11 cellular contexts compared by ENCODE assay signal in the genomic region with DNA sequence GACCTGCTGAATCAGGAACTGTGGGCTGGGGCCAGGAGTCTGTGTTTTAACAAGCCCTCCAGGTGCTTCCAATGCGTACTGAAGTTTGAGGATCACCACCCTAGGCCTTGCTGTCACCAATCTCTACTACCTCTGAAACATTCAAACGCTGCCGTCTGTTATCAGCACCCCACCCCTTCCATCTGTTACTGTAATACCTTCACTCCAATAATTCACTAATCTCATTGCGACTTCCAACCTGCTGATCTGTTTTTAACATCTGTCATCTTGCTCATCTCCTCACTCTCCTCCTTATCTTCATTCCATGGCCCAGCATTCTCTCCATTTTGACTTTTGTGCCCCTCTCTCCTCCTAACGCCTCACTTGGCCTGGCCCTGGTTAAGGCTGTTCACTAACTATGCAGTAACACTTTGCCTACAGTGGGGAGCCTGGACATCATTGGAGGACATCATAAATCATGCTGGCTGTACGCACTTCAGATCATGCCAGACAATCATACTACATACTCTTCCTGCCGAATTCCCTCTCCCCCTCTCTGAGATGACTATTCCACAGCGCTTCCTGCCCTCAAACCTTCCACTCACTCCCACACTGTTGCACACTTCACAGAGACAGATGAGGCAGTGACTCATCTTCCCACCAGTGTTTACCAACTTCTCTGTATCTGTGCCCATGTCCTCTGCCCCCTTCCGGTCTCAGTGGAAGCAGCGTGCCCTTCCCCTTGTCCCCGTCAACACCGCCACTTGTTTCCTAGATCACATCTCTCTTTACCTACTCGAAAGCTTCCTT. TPM values are rescaled to one million over a fixed set of nuclear protein-coding genes. Genes with fewer than 3 reads are reported as not detected.
A peak's percentile ranks its signal among the peaks of the same experiment; 100 is the strongest.
DNase-seq lines count a peak whose midpoint lies in the region; ATAC-seq, FAIRE-seq and TF ChIP-seq lines count a peak whose summit lies in the region.
"Had no signal": no experiment of that assay in that cellular context is flagged by ENCODE, and none has a peak within 500 bp of the region (broad histone marks: within the 10 kb centered on the region; RNA-seq: fewer than 3 reads in every experiment).

No MANE protein-coding gene starts in this region.

- H3K4me3 ChIP-seq in WERI-Rb-1 (ENCODE audit: low read depth, low read length) (no peak overlapping the region), mucosa of descending colon (no peak overlapping the region)
- H3K4me3 ChIP-seq: gastrocnemius medialis, upper lobe of left lung had no signal

- no peaks in the 10 kb centered on the region for H3K4me1 Mint-ChIP-seq in glutamatergic neuron (ENCODE audit: low read depth, unreplicated experiment)

- intact Hi-C loops in mucosa of descending colon (cut with DNase I, micrococcal nuclease): no loop called here

- no peak overlapping the region for H3K4me3 Mint-ChIP-seq in glutamatergic neuron (ENCODE audit: unreplicated experiment)

- H3K9me3 Mint-ChIP-seq in glutamatergic neuron (ENCODE audit: unreplicated experiment): peaks cover 5% of the 10 kb centered on the region

- DNase-seq in D721Med (ENCODE audit: insufficient read length, low spot score): peak; percentile 55
- DNase-seq in HT1080 (ENCODE audit: low read depth): peak; percentile 78
- DNase-seq in WERI-Rb-1: peak; percentile 88
- DNase-seq in mucosa of descending colon: no peak
- DNase-seq in glutamatergic neuron: no peak
- DNase-seq in NCI-H1436 (lab: John Stamatoyannopoulos, UW): no peak
- DNase-seq: gastrocnemius medialis, upper lobe of left lung had no signal

- peak; percentile 97 for FAIRE-seq in D721Med (lab: Jason Lieb, UNC)
- FAIRE-seq: GM19239 had no signal

- H3K27ac Mint-ChIP-seq in glutamatergic neuron (ENCODE audit: unreplicated experiment): no peak overlapping the region
- H3K27ac Mint-ChIP-seq: progenitor cell of endocrine pancreas had no signal

- H3K36me3 ChIP-seq in WERI-Rb-1 (no peaks in the 10 kb centered on the region), mucosa of descending colon (ENCODE audit: low read depth) (no peaks in the 10 kb centered on the region)
- H3K36me3 ChIP-seq: gastrocnemius medialis, upper lobe of left lung had no signal

- H3K27ac ChIP-seq in WERI-Rb-1: peak overlapping the region; percentile 70
- H3K27ac ChIP-seq: gastrocnemius medialis, upper lobe of left lung had no signal

- H3K27me3 Mint-ChIP-seq in glutamatergic neuron (ENCODE audit: unreplicated experiment): peaks cover 3% of the 10 kb centered on the region

- ATAC-seq in mucosa of descending colon (peak; percentile 45), HG02885 (IDR thresholded peaks at IDR 0.05; ENCODE audit: poor library complexity, unreplicated experiment) (no peak)
- ATAC-seq: gastrocnemius medialis had no signal

- no peaks in the 10 kb centered on the region for H3K4me1 ChIP-seq in mucosa of descending colon (ENCODE audit: low read depth)
- H3K4me1 ChIP-seq: gastrocnemius medialis had no signal

- peaks cover 5% of the 10 kb centered on the region for H3K36me3 Mint-ChIP-seq in glutamatergic neuron (ENCODE audit: unreplicated experiment)

- H3K27me3 ChIP-seq in WERI-Rb-1 (ENCODE audit: insufficient read depth, low read depth, severe bottlenecking): no peaks in the 10 kb centered on the region
- H3K27me3 ChIP-seq: gastrocnemius medialis, upper lobe of left lung had no signal

- TF ChIP-seq CTCF in D721Med (IDR thresholded peaks at IDR 0.05; ENCODE audit: insufficient read depth, missing control alignments) (no peak), WERI-Rb-1 (IDR thresholded peaks at IDR 0.05; ENCODE audit: low read depth, low read length) (peak; percentile 37), mucosa of descending colon (IDR thresholded peaks at IDR 0.05) (no peak), glutamatergic neuron (IDR thresholded peaks at IDR 0.05; ENCODE audit: partially characterized antibody, unreplicated experiment) (no peak)

- no peaks in the 10 kb centered on the region for H3K9me3 ChIP-seq in WERI-Rb-1 (ENCODE audit: severe bottlenecking)
- no peaks in the 10 kb centered on the region for H3K9me3 ChIP-seq in mucosa of descending colon
- H3K9me3 ChIP-seq: gastrocnemius medialis, upper lobe of left lung had no signal

RNA-seq across cellular contexts. Expression of gene GUCA1B, which starts 3.0 kb away (rescaled TPM):
- 0.07 TPM in 1 of 2 replicates, not detected in the other for total RNA-seq in HT1080 (2014; rRNA removed; shearing (Covaris generic))
- polyA plus RNA-seq in HT1080 (2015; cell fraction: cytosol; rRNA removed): 0.11 and 0.65 TPM in 2 replicates
- polyA plus RNA-seq in HT1080 (2015; cell fraction: nucleus; rRNA removed): 0.97 and 1.2 TPM in 2 replicates
- total RNA-seq in mucosa of descending colon (1 to 10 TPM in 1 of 3 donors, under 1 TPM in 2; 0.81 to 3.1 (median 0.99) TPM), glutamatergic neuron (ENCODE audit: unreplicated experiment) (3.1 TPM)

RNA-seq across cellular contexts. Expression of gene MRPS10, which starts 19.9 kb away (rescaled TPM):
- 60.2 and 76.1 TPM in 2 replicates for total RNA-seq in HT1080 (2014; rRNA removed; shearing (Covaris generic))
- 114 and 119 TPM in 2 replicates for polyA plus RNA-seq in HT1080 (2015; cell fraction: cytosol; rRNA removed)
- 51.0 and 53.3 TPM in 2 replicates for polyA plus RNA-seq in HT1080 (2015; cell fraction: nucleus; rRNA removed)
- total RNA-seq in mucosa of descending colon (10 to 100 TPM; 22.2 to 31.7 (median 31.5) TPM), glutamatergic neuron (ENCODE audit: unreplicated experiment) (25.9 TPM)

RNA-seq across cellular contexts. Expression of gene GUCA1A, which starts 24.6 kb away (rescaled TPM):
- not detected in 2 replicates for total RNA-seq in HT1080 (2014; rRNA removed; shearing (Covaris generic))
- not detected in 2 replicates for polyA plus RNA-seq in HT1080 (2015; cell fraction: cytosol; rRNA removed)
- not detected in 2 replicates for polyA plus RNA-seq in HT1080 (2015; cell fraction: nucleus; rRNA removed)
- total RNA-seq in mucosa of descending colon: not detected
- total RNA-seq in glutamatergic neuron (ENCODE audit: unreplicated experiment): 2.2 TPM
- total RNA-seq: gastrocnemius medialis, upper lobe of left lung had no signal

RNA-seq across cellular contexts. Expression of gene C6orf132, which starts 55.3 kb away (rescaled TPM):
- not detected in 2 replicates for total RNA-seq in HT1080 (2014; rRNA removed; shearing (Covaris generic))
- not detected in 2 replicates for polyA plus RNA-seq in HT1080 (2015; cell fraction: cytosol; rRNA removed)
- not detected in 2 replicates for polyA plus RNA-seq in HT1080 (2015; cell fraction: nucleus; rRNA removed)
- 10 to 100 TPM; 22.2 to 67.6 (median 57.6) TPM for total RNA-seq in mucosa of descending colon
- 0.25 TPM for total RNA-seq in glutamatergic neuron (ENCODE audit: unreplicated experiment)

Comparison
In these comparisons a context has a peak if more than half of its experiments do, and no peak if none do; other contexts are left out.
1. DNase-seq: peak in D721Med (single experiment), HT1080 (single experiment) and WERI-Rb-1 (single experiment); none in mucosa of descending colon (0 of 3), glutamatergic neuron (single experiment) and NCI-H1436 (single experiment).